11 cellular contexts compared by ENCODE assay signal in the genomic region with DNA sequence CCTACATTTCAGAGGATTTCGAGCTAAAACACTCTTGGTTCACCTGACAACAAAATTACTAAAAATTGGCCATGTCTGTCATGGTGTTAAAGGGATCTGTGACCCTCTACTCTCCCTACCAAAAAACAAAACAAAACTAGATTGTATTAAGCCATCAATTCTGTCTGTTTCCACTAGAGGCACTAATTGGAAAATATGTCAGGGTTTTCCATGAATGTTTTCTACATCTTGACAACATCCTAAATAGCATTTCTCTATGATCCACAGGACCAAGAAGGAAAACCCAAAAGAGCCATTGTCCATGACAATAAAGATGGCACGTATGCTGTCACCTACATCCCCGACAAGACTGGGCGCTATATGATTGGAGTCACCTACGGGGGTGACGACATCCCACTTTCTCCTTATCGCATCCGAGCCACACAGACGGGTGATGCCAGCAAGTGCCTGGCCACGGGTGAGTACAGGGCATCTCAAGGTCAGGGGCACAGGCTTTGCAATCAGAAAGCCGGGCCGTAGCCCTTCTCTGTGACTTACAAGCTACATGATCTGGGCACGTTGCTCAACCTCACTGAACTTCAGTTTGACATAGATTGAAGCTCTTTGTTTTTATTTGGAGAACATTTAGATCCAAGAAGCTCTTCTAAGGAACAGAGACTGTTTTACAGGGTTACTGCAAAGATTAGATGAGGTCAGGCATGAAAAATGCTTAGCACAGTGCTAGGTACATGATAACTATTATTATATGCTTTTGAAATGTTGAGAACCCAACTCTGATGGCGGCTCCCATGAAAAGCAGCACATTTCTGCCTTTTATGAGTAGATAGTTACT.
DNase-seq lines count a peak whose midpoint lies in the region; ATAC-seq and TF ChIP-seq lines count a peak whose summit lies in the region.
"Had no signal": no experiment of that assay in that cellular context is flagged by ENCODE, and none has a peak within 500 bp of the region (broad histone marks: within the 10 kb centered on the region; RNA-seq: fewer than 3 reads in every experiment).

No MANE protein-coding gene starts in this region.

- no peak overlapping the region for H3K9ac ChIP-seq in GM23248

- H3K9me2 ChIP-seq in GM23248 (ENCODE audit: insufficient read depth), result no peaks in the 10 kb centered on the region

- 90 to 92% methylated on average over 14 of the region's 14 CpGs for WGBS in GM23248 (ENCODE audit: low coverage in 1 of 2, low lambda C conversion rate in 2 of 2, missing lambda C conversion rate in 2 of 2), 2 experiments

- H3K36me3 ChIP-seq in GM23248 (ENCODE audit: low read depth) (peaks cover 86% of the 10 kb centered on the region), tibial artery (peaks cover 71 to 100% (median 86%) of the 10 kb centered on the region in 3 donors)

- H3K4me3 ChIP-seq in GM23248 (no peak overlapping the region), tibial artery (no peak overlapping the region)
- H3K4me3 ChIP-seq: colonic mucosa had no signal

- no peak overlapping the region for H3K4me3 Mint-ChIP-seq in glutamatergic neuron (ENCODE audit: unreplicated experiment)
- H3K4me3 Mint-ChIP-seq in activated naive CD8-positive, alpha-beta T cell treated with anti-CD3 and anti-CD28 coated beads, Interleukin-2, amount 50 U/mL, for 24 hours, result no peak overlapping the region

- DNase-seq in GM23248 (peak; percentile 14), glutamatergic neuron (no peak), tibial artery (no peak), NCI-H187 treated with DMSO at 0.1 percent for 48 hours (lab: John Stamatoyannopoulos, UW) (no peak), hepatic stellate cell (ENCODE audit: low spot score) (no peak)
- DNase-seq in activated naive CD8-positive, alpha-beta T cell treated with anti-CD3 and anti-CD28 coated beads, Interleukin-2, amount 50 U/mL, for 24 hours, result no peak
- DNase-seq: activated T-cell treated with anti-CD3 and anti-CD28 coated beads, Interleukin-2, amount 50 U/mL, for 1 hour; colonic mucosa; KBM-7; T-helper 2 cell had no signal

- H3K9me3 Mint-ChIP-seq in glutamatergic neuron (ENCODE audit: unreplicated experiment), result peaks cover 2% of the 10 kb centered on the region
- H3K9me3 Mint-ChIP-seq in activated naive CD8-positive, alpha-beta T cell treated with anti-CD3 and anti-CD28 coated beads, Interleukin-2, amount 50 U/mL, for 24 hours, result no peaks in the 10 kb centered on the region

- H3K27ac Mint-ChIP-seq in glutamatergic neuron (ENCODE audit: unreplicated experiment), result no peak overlapping the region
- H3K27ac Mint-ChIP-seq in activated naive CD8-positive, alpha-beta T cell treated with anti-CD3 and anti-CD28 coated beads, Interleukin-2, amount 50 U/mL, for 24 hours, result no peak overlapping the region

- H3K4me2 ChIP-seq in GM23248 (ENCODE audit: unreplicated experiment), result no peak overlapping the region

- H3K9me3 ChIP-seq in GM23248 (ENCODE audit: low read depth) (no peaks in the 10 kb centered on the region), tibial artery (no peaks in the 10 kb centered on the region)
- H3K9me3 ChIP-seq: colonic mucosa had no signal

- intact Hi-C loops in tibial artery (cut with DNase I; ENCODE audit: low total_unique reads), result no loop called here

- H3F3A ChIP-seq in GM23248 (ENCODE audit: insufficient read depth), result peaks cover 25% of the 10 kb centered on the region

- in situ Hi-C loops in GM23248 (cut with MboI), result no loop called here

- TF ChIP-seq CTCF in glutamatergic neuron (IDR thresholded peaks at IDR 0.05; ENCODE audit: partially characterized antibody, unreplicated experiment) (peak; percentile 53), tibial artery (IDR thresholded peaks at IDR 0.05) (peak in 1 of 2 experiments; percentile 26)

- peak; percentile 37 for ATAC-seq in SK-N-SH treated with all-trans-retinoic acid at 6 μM for 48 hours
- ATAC-seq in activated naive CD8-positive, alpha-beta T cell treated with anti-CD3 and anti-CD28 coated beads, Interleukin-2, amount 50 U/mL, for 24 hours, result no peak

- no peaks in the 10 kb centered on the region for H4K20me1 ChIP-seq in GM23248 (ENCODE audit: insufficient read depth)

- peaks cover 16% of the 10 kb centered on the region for H3K79me2 ChIP-seq in GM23248 (ENCODE audit: insufficient read depth)

- no peaks in the 10 kb centered on the region for H3K27me3 Mint-ChIP-seq in glutamatergic neuron (ENCODE audit: unreplicated experiment)
- no peaks in the 10 kb centered on the region for H3K27me3 Mint-ChIP-seq in activated naive CD8-positive, alpha-beta T cell treated with anti-CD3 and anti-CD28 coated beads, Interleukin-2, amount 50 U/mL, for 24 hours

- H3K27ac ChIP-seq in GM23248, result no peak overlapping the region
- H3K27ac ChIP-seq in tibial artery, result peak overlapping the region; percentile 7 to 11
- H3K27ac ChIP-seq: colonic mucosa had no signal

- H3K4me1 ChIP-seq in GM23248 (ENCODE audit: insufficient read depth) (no peaks in the 10 kb centered on the region), tibial artery (no peaks in the 10 kb centered on the region)
- H3K4me1 ChIP-seq: colonic mucosa had no signal

- H3K36me3 Mint-ChIP-seq in glutamatergic neuron (ENCODE audit: unreplicated experiment), result peaks cover 10% of the 10 kb centered on the region
- H3K36me3 Mint-ChIP-seq in activated naive CD8-positive, alpha-beta T cell treated with anti-CD3 and anti-CD28 coated beads, Interleukin-2, amount 50 U/mL, for 24 hours (ENCODE audit: low read depth), result peaks cover 23% of the 10 kb centered on the region

- peaks cover 4% of the 10 kb centered on the region for H3K4me1 Mint-ChIP-seq in glutamatergic neuron (ENCODE audit: low read depth, unreplicated experiment)
- H3K4me1 Mint-ChIP-seq in activated naive CD8-positive, alpha-beta T cell treated with anti-CD3 and anti-CD28 coated beads, Interleukin-2, amount 50 U/mL, for 24 hours, result no peaks in the 10 kb centered on the region

- no peak overlapping the region for H2AFZ ChIP-seq in GM23248

- H3K27me3 ChIP-seq in GM23248 (replicated peaks; ENCODE audit: insufficient read depth), result no peaks in the 10 kb centered on the region
- no peaks in the 10 kb centered on the region for H3K27me3 ChIP-seq in tibial artery
- H3K27me3 ChIP-seq: colonic mucosa had no signal

TF ChIP-seq in SK-N-SH treated with all-trans-retinoic acid at 6 μM for 48 hours, 23 proteins besides CTCF, POLR2A, EP300 and RAD21:
- no peak for TF ChIP-seq ESRRG (CRISPR knock-in tag; IDR thresholded peaks at IDR 0.05)
- TF ChIP-seq RARB (CRISPR knock-in tag; IDR thresholded peaks at IDR 0.05), result no peak
- no peak for TF ChIP-seq CREB5 (CRISPR knock-in tag; IDR thresholded peaks at IDR 0.05; ENCODE audit: low read depth)
- TF ChIP-seq PPARA (CRISPR knock-in tag; IDR thresholded peaks at IDR 0.05; ENCODE audit: borderline replicate concordance), result no peak
- no peak for TF ChIP-seq PATZ1 (CRISPR knock-in tag; IDR thresholded peaks at IDR 0.05; ENCODE audit: borderline replicate concordance)
- TF ChIP-seq ZFP30 (CRISPR knock-in tag; IDR thresholded peaks at IDR 0.05), result no peak
- no peak for TF ChIP-seq OSR1 (CRISPR knock-in tag; IDR thresholded peaks at IDR 0.05)
- TF ChIP-seq GLIS3 (CRISPR knock-in tag; IDR thresholded peaks at IDR 0.05), result no peak
- no peak for TF ChIP-seq ZNF565 (CRISPR knock-in tag; conservative IDR thresholded peaks at IDR 0.05; ENCODE audit: low read depth)
- no peak for TF ChIP-seq TCF4 (CRISPR knock-in tag; IDR thresholded peaks at IDR 0.05; ENCODE audit: borderline replicate concordance)
- TF ChIP-seq CSDC2 (CRISPR knock-in tag; IDR thresholded peaks at IDR 0.05), result no peak
- no peak for TF ChIP-seq SNAI2 (CRISPR knock-in tag; IDR thresholded peaks at IDR 0.05)
- TF ChIP-seq ZNF70 (CRISPR knock-in tag; IDR thresholded peaks at IDR 0.05), result no peak
TF ChIP-seq in SK-N-SH treated with all-trans-retinoic acid at 6 μM for 48 hours: peak in this region for 0.
